ENCODE assay signal across 2 cellular contexts in the genomic region with DNA sequence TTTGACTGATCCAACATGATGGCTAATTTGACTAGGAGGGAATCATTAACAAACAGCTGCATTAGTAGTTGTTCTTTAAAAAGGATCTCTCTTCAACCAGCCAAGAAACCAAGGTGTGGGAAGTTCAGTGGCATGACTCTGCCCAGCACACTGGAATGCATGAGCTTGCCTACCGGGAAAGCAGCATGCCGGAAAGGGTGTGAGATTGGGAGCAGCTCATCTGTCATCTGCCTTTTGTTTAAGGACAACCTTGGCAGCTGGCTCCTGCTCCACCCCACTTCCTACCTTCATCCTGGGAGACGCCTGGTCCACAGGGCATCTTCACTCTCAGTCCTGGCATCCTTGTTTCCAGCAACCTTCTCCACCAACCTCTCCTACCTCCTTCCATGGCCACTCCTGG. TPM values are rescaled to one million over a fixed set of nuclear protein-coding genes. Genes with fewer than 3 reads are reported as not detected.
"Had no signal": no experiment of that assay in that cellular context is flagged by ENCODE, and none has a peak within 500 bp of the region (broad histone marks: within the 10 kb centered on the region; RNA-seq: fewer than 3 reads in every experiment).

No MANE protein-coding gene starts in this region.

RNA-seq across cellular contexts. Expression of gene EVA1C, which starts 33.9 kb away (rescaled TPM):
- total RNA-seq: OCI-LY7 had no signal
- polyA plus RNA-seq: K562 had no signal
